ENCODE assay signal across 12 cellular contexts in genomic region chr3:171383206-171384018, GRCh38.
DNase-seq lines count a peak whose midpoint lies in the region; ATAC-seq and TF ChIP-seq lines count a peak whose summit lies in the region.
"Had no signal": no experiment of that assay in that cellular context is flagged by ENCODE, and none has a peak within 500 bp of the region (broad histone marks: within the 10 kb centered on the region; RNA-seq: fewer than 3 reads in every experiment).

No MANE protein-coding gene starts in this region.

- DNase-seq in choroid plexus epithelial cell (ENCODE audit: low read depth) (peak; percentile 60), osteocyte (ENCODE audit: extremely low spot score, unreplicated experiment) (no peak), uterus (no peak), lower lobe of right lung (no peak), HuH-7.5 (ENCODE audit: low spot score) (no peak)
- DNase-seq: activated CD4-positive, alpha-beta T cell treated with anti-CD3 and anti-CD28 coated beads for 4 hours; cortex of kidney; DND-41; left cardiac atrium had no signal

- no peak overlapping the region for H3K4me3 ChIP-seq in choroid plexus epithelial cell (ENCODE audit: low read depth, low read length)
- no peak overlapping the region for H3K4me3 ChIP-seq in uterus
- H3K4me3 ChIP-seq in lower lobe of right lung: no peak overlapping the region

- no peak overlapping the region for H3K27ac ChIP-seq in uterus
- H3K27ac ChIP-seq in lower lobe of right lung: no peak overlapping the region

- H3K4me1 ChIP-seq in uterus: no peaks in the 10 kb centered on the region
- peaks cover 27% of the 10 kb centered on the region for H3K4me1 ChIP-seq in lower lobe of right lung

- intact Hi-C loops in uterus (cut with DNase I; ENCODE audit: low total_unique reads): no loop called here
- intact Hi-C loops in lower lobe of right lung (cut with DNase I): no loop called here

- H3K36me3 ChIP-seq in uterus (no peaks in the 10 kb centered on the region), lower lobe of right lung (no peaks in the 10 kb centered on the region)

- H3K27ac Mint-ChIP-seq in osteocyte (ENCODE audit: unreplicated experiment): peak overlapping the region; percentile 69

- no peaks in the 10 kb centered on the region for H3K27me3 Mint-ChIP-seq in osteocyte (ENCODE audit: unreplicated experiment)

- H3K36me3 Mint-ChIP-seq in osteocyte (ENCODE audit: unreplicated experiment): no peaks in the 10 kb centered on the region

- H3K9me3 ChIP-seq in uterus (no peaks in the 10 kb centered on the region), lower lobe of right lung (no peaks in the 10 kb centered on the region)

- no peak overlapping the region for H3K4me3 Mint-ChIP-seq in osteocyte (ENCODE audit: unreplicated experiment)

- no peak for TF ChIP-seq CTCF in choroid plexus epithelial cell (conservative IDR thresholded peaks at IDR 0.05; ENCODE audit: low read depth, low read length)
- no peak for TF ChIP-seq CTCF in osteocyte (IDR thresholded peaks at IDR 0.05)
- TF ChIP-seq CTCF in uterus (IDR thresholded peaks at IDR 0.05): no peak
- TF ChIP-seq CTCF in lower lobe of right lung (IDR thresholded peaks at IDR 0.05): no peak

- TF ChIP-seq POLR2A in uterus (IDR thresholded peaks at IDR 0.05): no peak

- H3K27me3 ChIP-seq in uterus (no peaks in the 10 kb centered on the region), lower lobe of right lung (ENCODE audit: low read depth) (no peaks in the 10 kb centered on the region)

- peaks cover 41% of the 10 kb centered on the region for H3K4me1 Mint-ChIP-seq in osteocyte (ENCODE audit: unreplicated experiment)

- no peaks in the 10 kb centered on the region for H3K9me3 Mint-ChIP-seq in osteocyte (ENCODE audit: unreplicated experiment)

- ATAC-seq in GM18511 (IDR thresholded peaks at IDR 0.05; ENCODE audit: unreplicated experiment) (peak; percentile 48), HG03565 (IDR thresholded peaks at IDR 0.05; ENCODE audit: unreplicated experiment) (peak; percentile 66), GM18909 (IDR thresholded peaks at IDR 0.05; ENCODE audit: poor library complexity, unreplicated experiment) (no peak), lower lobe of right lung (no peak)

Comparison
In these comparisons a context has a peak if more than half of its experiments do, and no peak if none do; other contexts are left out.
1. ATAC-seq: peak in GM18511 (single experiment) and HG03565 (single experiment); none in GM18909 (single experiment) and lower lobe of right lung (0 of 2).